Comparison of ENCODE assay signal across 16 cellular contexts in the genomic region with DNA sequence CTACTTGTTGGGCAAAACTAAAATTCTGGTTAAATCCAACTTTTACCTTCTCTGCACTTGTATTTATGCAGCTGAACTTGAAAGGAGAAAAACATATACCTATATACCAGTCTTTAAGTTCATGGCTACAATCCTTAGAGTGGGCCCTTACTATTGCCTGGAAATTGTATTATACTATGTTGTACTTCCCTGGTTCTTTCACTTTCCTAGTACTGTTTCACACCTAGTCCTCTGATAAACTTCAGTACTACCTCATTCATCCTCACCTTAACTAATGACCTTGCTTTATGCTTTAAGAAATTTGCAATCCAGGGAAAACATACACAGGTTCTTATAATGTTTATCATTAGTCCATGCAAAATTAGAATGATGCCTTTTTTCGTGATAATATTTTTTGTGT.
"Had no signal": no experiment of that assay in that cellular context is flagged by ENCODE, and none has a peak within 500 bp of the region (broad histone marks: within the 10 kb centered on the region; RNA-seq: fewer than 3 reads in every experiment).

No MANE protein-coding gene starts in this region.

- DNase-seq: esophagus squamous epithelium; foreskin fibroblast; islet precursor cell; mammary epithelial cell; SHP77; sigmoid colon; stimulated activated CD4-positive, alpha-beta T cell treated with anti-CD3 and anti-CD28 coated beads, Interleukin-2, amount 100 ng/mL, for 48 hours; stimulated activated naive CD4-positive, alpha-beta T cell treated with Interleukin-2 at 50 U/mL for 16 hours; testis; upper lobe of right lung had no signal

- H3K9me3 ChIP-seq: esophagus squamous epithelium, sigmoid colon, testis, upper lobe of right lung had no signal

- H3K4me1 ChIP-seq: testis had no signal

- H3K36me3 ChIP-seq: cardiac muscle cell, esophagus squamous epithelium, sigmoid colon, upper lobe of right lung had no signal

- H3K27ac ChIP-seq: cardiac muscle cell, esophagus squamous epithelium, sigmoid colon, testis, upper lobe of right lung had no signal

- FAIRE-seq: astrocyte, colon had no signal

- H3K4me3 ChIP-seq: cardiac muscle cell, esophagus squamous epithelium, sigmoid colon, testis, upper lobe of right lung had no signal

- ATAC-seq: activated CD4-positive, CD25-positive, alpha-beta regulatory T cell treated with anti-CD3 and anti-CD28 coated beads, Interleukin-2, amount 50 U/mL, for 24 hours; left lobe of liver; SK-N-SH treated with all-trans-retinoic acid at 6 μM for 48 hours; upper lobe of right lung had no signal

- H3K27me3 ChIP-seq: cardiac muscle cell, esophagus squamous epithelium, sigmoid colon, testis, upper lobe of right lung had no signal
